32 cellular contexts compared by ENCODE assay signal in the genomic region with DNA sequence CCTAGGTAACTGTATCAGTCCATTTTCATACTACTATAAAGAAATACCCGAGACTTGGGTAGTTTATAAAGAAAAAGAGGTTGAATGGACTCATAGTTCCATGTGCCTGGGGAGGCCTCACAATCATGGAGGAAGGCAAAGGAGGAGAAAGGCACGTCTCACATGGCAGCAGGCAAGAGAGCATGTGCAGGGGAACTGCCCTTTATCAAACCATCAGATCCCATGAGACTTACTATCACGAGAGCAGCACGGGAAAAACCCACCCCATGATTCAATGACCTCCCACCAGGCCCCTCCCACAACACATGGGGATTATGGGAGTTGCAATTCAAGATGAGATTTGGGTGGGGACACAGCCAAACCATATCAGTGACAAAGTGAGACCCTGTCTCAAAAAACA. TPM values are rescaled to one million over a fixed set of nuclear protein-coding genes. Genes with fewer than 3 reads are reported as not detected.
DNase-seq lines count a peak whose midpoint lies in the region; TF ChIP-seq lines count a peak whose summit lies in the region.
"Had no signal": no experiment of that assay in that cellular context is flagged by ENCODE, and none has a peak within 500 bp of the region (broad histone marks: within the 10 kb centered on the region; RNA-seq: fewer than 3 reads in every experiment).

No MANE protein-coding gene starts in this region.

- CTCF ChIA-PET in CD4-positive, alpha-beta memory T cell (lab: Charles Lee; ENCODE audit: partially characterized antibody): no interaction called here

- no peaks in the 10 kb centered on the region for H3K27me3 ChIP-seq in CD4-positive, alpha-beta memory T cell (ENCODE audit: insufficient read depth, low read length)
- H3K27me3 ChIP-seq in tibial nerve (no peaks in the 10 kb centered on the region), HAP-1 (ENCODE audit: low read depth) (no peaks in the 10 kb centered on the region)
- H3K27me3 ChIP-seq: ascending aorta, cardiac muscle cell, ovary, testis had no signal

- H3K4me1 ChIP-seq in CD4-positive, alpha-beta memory T cell (ENCODE audit: insufficient read depth, low read length): peaks cover 40% of the 10 kb centered on the region
- peaks cover 0 to 28% (median 22%) of the 10 kb centered on the region in 4 donors for H3K4me1 ChIP-seq in tibial nerve
- H3K4me1 ChIP-seq in HAP-1: no peaks in the 10 kb centered on the region

- no peak for DNase-seq in activated CD4-positive, alpha-beta T cell treated with anti-CD3 and anti-CD28 coated beads, Interleukin-2, amount 10 ng/mL, durations not matched to agents 24 days and 14 days
- no peak for DNase-seq in activated CD4-positive, alpha-beta T cell treated with anti-CD3 and anti-CD28 coated beads, Interleukin-2, amount 50 U/mL, for 48 hours
- DNase-seq in CD4-positive, alpha-beta memory T cell: no peak
- no peak for DNase-seq in activated T-helper 1 cell treated with anti-CD3 and anti-CD28 coated beads, Interleukin-12 subunit alpha, Interleukin-12 subunit beta, Interleukin-2, Interleukin-4 antibody, amounts not matched to agents 30 ng/mL and 10 ng/mL and 1 ng/mL, durations not matched to agents 14 hours and 24 hours and 36 hours (ENCODE audit: low spot score)
- peak; percentile 11 for DNase-seq in fibroblast of the aortic adventitia (ENCODE audit: low read depth)
- no peak for DNase-seq in tibial nerve (ENCODE audit: low spot score in 2 of 2)
- no peak for DNase-seq in HAP-1 (ENCODE audit: low spot score in 2 of 2)
- no peak for DNase-seq in activated CD4-positive, alpha-beta T cell treated with anti-CD3 and anti-CD28 coated beads for 4 hours
- DNase-seq: activated naive CD8-positive, alpha-beta T cell treated with anti-CD3 and anti-CD28 coated beads, Interleukin-2, amount 10 ng/mL, durations not matched to agents 7 days and 5 days; activated T-cell treated with anti-CD3 and anti-CD28 coated beads, Interleukin-2, amount 50 U/mL, for 4 hours; effector memory CD4-positive, alpha-beta T cell; immature natural killer cell; left cardiac atrium; NCI-H146; NCI-H345; NCI-H774; ovary; SIG-M5; stimulated activated naive CD4-positive, alpha-beta T cell; T1000; testis had no signal

- H3K27me3 Mint-ChIP-seq in activated CD4-positive, alpha-beta T cell treated with anti-CD3 and anti-CD28 coated beads, Interleukin-2, amount 10 ng/mL, durations not matched to agents 24 days and 14 days: no peaks in the 10 kb centered on the region
- H3K27me3 Mint-ChIP-seq in CD4-positive, alpha-beta memory T cell: no peaks in the 10 kb centered on the region
- no peaks in the 10 kb centered on the region for H3K27me3 Mint-ChIP-seq in activated T-helper 1 cell treated with anti-CD3 and anti-CD28 coated beads, Interleukin-12 subunit alpha, Interleukin-12 subunit beta, Interleukin-2, Interleukin-4 antibody, amounts not matched to agents 30 ng/mL and 10 ng/mL and 1 ng/mL, durations not matched to agents 14 hours and 24 hours and 36 hours (ENCODE audit: insufficient read depth)
- H3K27me3 Mint-ChIP-seq: activated naive CD8-positive, alpha-beta T cell treated with anti-CD3 and anti-CD28 coated beads, Interleukin-2, amount 10 ng/mL, durations not matched to agents 7 days and 5 days had no signal

- POLR2A ChIA-PET in CD4-positive, alpha-beta memory T cell (lab: Charles Lee; ENCODE audit: partially characterized antibody): interaction anchor here (1.4 to 1.5 kb wide), 2 partner anchors 20 to 25 kb away, joined by 3 read pairs; partner anchors contain the start of gene TRAF2

- TF ChIP-seq POLR2A in tibial nerve (IDR thresholded peaks at IDR 0.05): no peak

- H3K4me1 Mint-ChIP-seq in activated CD4-positive, alpha-beta T cell treated with anti-CD3 and anti-CD28 coated beads, Interleukin-2, amount 10 ng/mL, durations not matched to agents 24 days and 14 days: peaks cover 33% of the 10 kb centered on the region
- peaks cover 25 to 53% (median 32%) of the 10 kb centered on the region in 4 donors for H3K4me1 Mint-ChIP-seq in CD4-positive, alpha-beta memory T cell
- H3K4me1 Mint-ChIP-seq in activated T-helper 1 cell treated with anti-CD3 and anti-CD28 coated beads, Interleukin-12 subunit alpha, Interleukin-12 subunit beta, Interleukin-2, Interleukin-4 antibody, amounts not matched to agents 30 ng/mL and 10 ng/mL and 1 ng/mL, durations not matched to agents 14 hours and 24 hours and 36 hours (ENCODE audit: low read depth): peaks cover 36% of the 10 kb centered on the region
- H3K4me1 Mint-ChIP-seq: nephron had no signal

- no peaks in the 10 kb centered on the region for H3K9me3 ChIP-seq in CD4-positive, alpha-beta memory T cell (ENCODE audit: control insufficient read depth in 1 of 2, low read length in 2 of 2)
- H3K9me3 ChIP-seq in tibial nerve (no peaks in the 10 kb centered on the region), HAP-1 (no peaks in the 10 kb centered on the region)
- H3K9me3 ChIP-seq: ascending aorta, ovary, testis had no signal

- no peak for TF ChIP-seq CTCF in fibroblast of the aortic adventitia (IDR thresholded peaks at IDR 0.05; ENCODE audit: insufficient read depth, low read length)
- no peak for TF ChIP-seq CTCF in tibial nerve (IDR thresholded peaks at IDR 0.05)

- intact Hi-C loops in activated CD4-positive, alpha-beta T cell treated with anti-CD3 and anti-CD28 coated beads, Interleukin-2, amount 10 ng/mL, durations not matched to agents 24 days and 14 days (cut with micrococcal nuclease): no loop called here
- intact Hi-C loops in CD4-positive, alpha-beta memory T cell (cut with micrococcal nuclease): no loop called here
- intact Hi-C loops in activated T-helper 1 cell treated with anti-CD3 and anti-CD28 coated beads, Interleukin-12 subunit alpha, Interleukin-12 subunit beta, Interleukin-2, Interleukin-4 antibody, amounts not matched to agents 30 ng/mL and 10 ng/mL and 1 ng/mL, durations not matched to agents 14 hours and 24 hours and 36 hours (cut with micrococcal nuclease): no loop called here

- in situ Hi-C loops in HAP-1 (cut with MboI; ENCODE audit: low sequenced_read_pairs): no loop called here

- no peak overlapping the region for H3K4me3 Mint-ChIP-seq in activated CD4-positive, alpha-beta T cell treated with anti-CD3 and anti-CD28 coated beads, Interleukin-2, amount 10 ng/mL, durations not matched to agents 24 days and 14 days
- no peak overlapping the region for H3K4me3 Mint-ChIP-seq in CD4-positive, alpha-beta memory T cell
- H3K4me3 Mint-ChIP-seq in activated T-helper 1 cell treated with anti-CD3 and anti-CD28 coated beads, Interleukin-12 subunit alpha, Interleukin-12 subunit beta, Interleukin-2, Interleukin-4 antibody, amounts not matched to agents 30 ng/mL and 10 ng/mL and 1 ng/mL, durations not matched to agents 14 hours and 24 hours and 36 hours: no peak overlapping the region
- H3K4me3 Mint-ChIP-seq: activated naive CD8-positive, alpha-beta T cell treated with anti-CD3 and anti-CD28 coated beads, Interleukin-2, amount 10 ng/mL, durations not matched to agents 7 days and 5 days; activated T-cell treated with anti-CD3 and anti-CD28 coated beads, Interleukin-2, amount 50 U/mL, for 4 hours; immature natural killer cell; nephron had no signal

- no peak overlapping the region for H3K4me3 ChIP-seq in CD4-positive, alpha-beta memory T cell (ENCODE audit: low read length in 2 of 2)
- H3K4me3 ChIP-seq in fibroblast of the aortic adventitia (ENCODE audit: low read depth, low read length): no peak overlapping the region
- H3K4me3 ChIP-seq in tibial nerve: no peak overlapping the region
- H3K4me3 ChIP-seq in HAP-1: no peak overlapping the region
- H3K4me3 ChIP-seq: ascending aorta, cardiac muscle cell, coronary artery, lung, ovary, testis had no signal

- peaks cover 15% of the 10 kb centered on the region for H3K36me3 ChIP-seq in CD4-positive, alpha-beta memory T cell (ENCODE audit: insufficient read depth, low read length)
- H3K36me3 ChIP-seq in tibial nerve (peaks cover 0 to 50% (median 11%) of the 10 kb centered on the region in 3 donors), HAP-1 (replicated peaks) (peaks cover 52% of the 10 kb centered on the region)
- H3K36me3 ChIP-seq: ovary had no signal

- no peak overlapping the region for H3K27ac ChIP-seq in CD4-positive, alpha-beta memory T cell (ENCODE audit: low read depth, low read length)
- no peak overlapping the region for H3K27ac ChIP-seq in tibial nerve
- H3K27ac ChIP-seq: ascending aorta, cardiac muscle cell, coronary artery, ovary, testis had no signal

- peaks cover 61% of the 10 kb centered on the region for H3K36me3 Mint-ChIP-seq in activated CD4-positive, alpha-beta T cell treated with anti-CD3 and anti-CD28 coated beads, Interleukin-2, amount 10 ng/mL, durations not matched to agents 24 days and 14 days (ENCODE audit: low read depth)
- H3K36me3 Mint-ChIP-seq in CD4-positive, alpha-beta memory T cell: peaks cover 18 to 27% of the 10 kb centered on the region in 2 donors
- peaks cover 47% of the 10 kb centered on the region for H3K36me3 Mint-ChIP-seq in activated T-helper 1 cell treated with anti-CD3 and anti-CD28 coated beads, Interleukin-12 subunit alpha, Interleukin-12 subunit beta, Interleukin-2, Interleukin-4 antibody, amounts not matched to agents 30 ng/mL and 10 ng/mL and 1 ng/mL, durations not matched to agents 14 hours and 24 hours and 36 hours (ENCODE audit: low read depth)

- no peak for TF ChIP-seq EP300 in tibial nerve (IDR thresholded peaks at IDR 0.05)

- no peaks in the 10 kb centered on the region for H3K9me3 Mint-ChIP-seq in activated CD4-positive, alpha-beta T cell treated with anti-CD3 and anti-CD28 coated beads, Interleukin-2, amount 10 ng/mL, durations not matched to agents 24 days and 14 days
- no peaks in the 10 kb centered on the region for H3K9me3 Mint-ChIP-seq in CD4-positive, alpha-beta memory T cell
- no peaks in the 10 kb centered on the region for H3K9me3 Mint-ChIP-seq in activated T-helper 1 cell treated with anti-CD3 and anti-CD28 coated beads, Interleukin-12 subunit alpha, Interleukin-12 subunit beta, Interleukin-2, Interleukin-4 antibody, amounts not matched to agents 30 ng/mL and 10 ng/mL and 1 ng/mL, durations not matched to agents 14 hours and 24 hours and 36 hours
- H3K9me3 Mint-ChIP-seq: activated naive CD8-positive, alpha-beta T cell treated with anti-CD3 and anti-CD28 coated beads, Interleukin-2, amount 10 ng/mL, durations not matched to agents 7 days and 5 days; activated T-cell treated with anti-CD3 and anti-CD28 coated beads, Interleukin-2, amount 50 U/mL, for 4 hours; immature natural killer cell; nephron had no signal

- peak overlapping the region; percentile 68 for H3K27ac Mint-ChIP-seq in activated CD4-positive, alpha-beta T cell treated with anti-CD3 and anti-CD28 coated beads, Interleukin-2, amount 10 ng/mL, durations not matched to agents 24 days and 14 days
- H3K27ac Mint-ChIP-seq in CD4-positive, alpha-beta memory T cell: peak overlapping the region in 6 of 7 donors; percentile 44 to 91 (median 76)
- peak overlapping the region; percentile 70 for H3K27ac Mint-ChIP-seq in activated T-helper 1 cell treated with anti-CD3 and anti-CD28 coated beads, Interleukin-12 subunit alpha, Interleukin-12 subunit beta, Interleukin-2, Interleukin-4 antibody, amounts not matched to agents 30 ng/mL and 10 ng/mL and 1 ng/mL, durations not matched to agents 14 hours and 24 hours and 36 hours
- H3K27ac Mint-ChIP-seq: nephron had no signal

- 58 to 64% methylated on average over 4 of the region's 4 CpGs for WGBS in tibial nerve, 2 donors

RNA-seq across cellular contexts. Expression of gene TRAF2, which starts 19.9 kb away (rescaled TPM):
- 61.6 and 66.6 TPM in 2 replicates for total RNA-seq in activated CD4-positive, alpha-beta T cell treated with anti-CD3 and anti-CD28 coated beads, Interleukin-2, amount 10 ng/mL, durations not matched to agents 24 days and 14 days
- 10 to 100 TPM; 40.2 to 43.2 TPM for total RNA-seq in CD4-positive, alpha-beta memory T cell
- polyA plus RNA-seq in CD4-positive, alpha-beta memory T cell: 10 to 100 TPM; 11.1 to 25.2 TPM
- total RNA-seq in activated T-helper 1 cell treated with anti-CD3 and anti-CD28 coated beads, Interleukin-12 subunit alpha, Interleukin-12 subunit beta, Interleukin-2, Interleukin-4 antibody, amounts not matched to agents 30 ng/mL and 10 ng/mL and 1 ng/mL, durations not matched to agents 14 hours and 24 hours and 36 hours: 67.4 and 76.3 TPM in 2 replicates
- total RNA-seq in fibroblast of the aortic adventitia (ENCODE audit: low replicate concordance): 5.6 and 7.9 TPM in 2 replicates
- total RNA-seq in tibial nerve: 10 to 100 TPM in 3 of 4 donors, 1 to 10 TPM in 1; 5.0 to 10.8 (median 10.6) TPM

RNA-seq across cellular contexts. Expression of gene FBXW5, which starts 38.3 kb away (rescaled TPM):
- total RNA-seq in activated CD4-positive, alpha-beta T cell treated with anti-CD3 and anti-CD28 coated beads, Interleukin-2, amount 10 ng/mL, durations not matched to agents 24 days and 14 days: 92.7 and 93.6 TPM in 2 replicates
- 100 to 1,000 TPM; 122 to 123 TPM for total RNA-seq in CD4-positive, alpha-beta memory T cell
- 100 to 1,000 TPM in 1 of 2 donors, 10 to 100 TPM in 1; 98.6 to 160 TPM for polyA plus RNA-seq in CD4-positive, alpha-beta memory T cell
- total RNA-seq in activated T-helper 1 cell treated with anti-CD3 and anti-CD28 coated beads, Interleukin-12 subunit alpha, Interleukin-12 subunit beta, Interleukin-2, Interleukin-4 antibody, amounts not matched to agents 30 ng/mL and 10 ng/mL and 1 ng/mL, durations not matched to agents 14 hours and 24 hours and 36 hours: 92.5 and 96.2 TPM in 2 replicates
- 52.6 and 139 TPM in 2 replicates for total RNA-seq in fibroblast of the aortic adventitia (ENCODE audit: low replicate concordance)
- total RNA-seq in tibial nerve: 100 to 1,000 TPM; 138 to 227 (median 193) TPM

RNA-seq across cellular contexts. Expression of gene C8G, which starts 38.8 kb away (rescaled TPM):
- total RNA-seq in activated CD4-positive, alpha-beta T cell treated with anti-CD3 and anti-CD28 coated beads, Interleukin-2, amount 10 ng/mL, durations not matched to agents 24 days and 14 days: 0.69 and 1.7 TPM in 2 replicates
- 1 to 10 TPM; 2.2 TPM for total RNA-seq in CD4-positive, alpha-beta memory T cell
- polyA plus RNA-seq in CD4-positive, alpha-beta memory T cell: under 1 TPM in 1 of 2 donors, not detected in 1; 0.60 TPM
- 0.56 and 1.5 TPM in 2 replicates for total RNA-seq in activated T-helper 1 cell treated with anti-CD3 and anti-CD28 coated beads, Interleukin-12 subunit alpha, Interleukin-12 subunit beta, Interleukin-2, Interleukin-4 antibody, amounts not matched to agents 30 ng/mL and 10 ng/mL and 1 ng/mL, durations not matched to agents 14 hours and 24 hours and 36 hours
- total RNA-seq in fibroblast of the aortic adventitia (ENCODE audit: low replicate concordance) (0.36 TPM in 1 of 2 replicates, not detected in the other), tibial nerve (1 to 10 TPM in 2 of 4 donors, not detected in 2; 3.3 to 5.1 TPM)
- total RNA-seq: A172, Daoy, epithelial cell of proximal tubule, glomerular endothelial cell, H4 had no signal

RNA-seq across cellular contexts. Expression of gene EDF1, which starts 40.1 kb away (rescaled TPM):
- total RNA-seq in activated CD4-positive, alpha-beta T cell treated with anti-CD3 and anti-CD28 coated beads, Interleukin-2, amount 10 ng/mL, durations not matched to agents 24 days and 14 days: 378 and 380 TPM in 2 replicates
- 100 to 1,000 TPM; 284 to 298 TPM for total RNA-seq in CD4-positive, alpha-beta memory T cell
- polyA plus RNA-seq in CD4-positive, alpha-beta memory T cell: 100 to 1,000 TPM; 273 to 357 TPM
- total RNA-seq in activated T-helper 1 cell treated with anti-CD3 and anti-CD28 coated beads, Interleukin-12 subunit alpha, Interleukin-12 subunit beta, Interleukin-2, Interleukin-4 antibody, amounts not matched to agents 30 ng/mL and 10 ng/mL and 1 ng/mL, durations not matched to agents 14 hours and 24 hours and 36 hours: 410 and 418 TPM in 2 replicates
- total RNA-seq in fibroblast of the aortic adventitia (ENCODE audit: low replicate concordance): 83.0 and 248 TPM in 2 replicates
- 100 to 1,000 TPM; 251 to 337 (median 266) TPM for total RNA-seq in tibial nerve

RNA-seq across cellular contexts. Expression of gene LCN12, which starts 45.8 kb away (rescaled TPM):
- total RNA-seq in activated CD4-positive, alpha-beta T cell treated with anti-CD3 and anti-CD28 coated beads, Interleukin-2, amount 10 ng/mL, durations not matched to agents 24 days and 14 days: 1.3 and 2.3 TPM in 2 replicates
- total RNA-seq in CD4-positive, alpha-beta memory T cell: 1 to 10 TPM in 1 of 2 experiments, under 1 TPM in 1; 0.72 to 1.4 TPM
- polyA plus RNA-seq in CD4-positive, alpha-beta memory T cell: not detected
- total RNA-seq in activated T-helper 1 cell treated with anti-CD3 and anti-CD28 coated beads, Interleukin-12 subunit alpha, Interleukin-12 subunit beta, Interleukin-2, Interleukin-4 antibody, amounts not matched to agents 30 ng/mL and 10 ng/mL and 1 ng/mL, durations not matched to agents 14 hours and 24 hours and 36 hours: 1.8 and 1.9 TPM in 2 replicates
- not detected in 2 replicates for total RNA-seq in fibroblast of the aortic adventitia (ENCODE audit: low replicate concordance)
- 10 to 100 TPM in 2 of 4 donors, 1 to 10 TPM in 2; 2.4 to 16.8 (median 7.8) TPM for total RNA-seq in tibial nerve
- total RNA-seq: ascending aorta, Daoy, glomerular endothelial cell, H4, HT1080 had no signal
- polyA plus RNA-seq: immature natural killer cell had no signal
